In genomic region chr4:57442834-57443291, GRCh38 we compare ENCODE assay signal across 7 cellular contexts.
DNase-seq lines count a peak whose midpoint lies in the region; ATAC-seq and TF ChIP-seq lines count a peak whose summit lies in the region.

No MANE protein-coding gene starts in this region.

- H3K56ac ChIP-seq in mesendoderm (ENCODE audit: low read length) = no peak overlapping the region

- no peak overlapping the region for H4K5ac ChIP-seq in mesendoderm (ENCODE audit: low read length)

- H3K4me3 ChIP-seq in dorsolateral prefrontal cortex = no peak overlapping the region
- H3K4me3 ChIP-seq in mesendoderm (ENCODE audit: low read length) = no peak overlapping the region

- H3K27ac ChIP-seq in dorsolateral prefrontal cortex (peak overlapping the region in 1 of 59 donors; percentile 8), mesendoderm (ENCODE audit: low read depth, low read length) (no peak overlapping the region)

- H3K18ac ChIP-seq in mesendoderm (ENCODE audit: low read length) = no peak overlapping the region

- H2BK15ac ChIP-seq in mesendoderm (replicated peaks; ENCODE audit: low read depth) = no peak overlapping the region

- H2AK5ac ChIP-seq in mesendoderm (ENCODE audit: low read length) = no peak overlapping the region

- no peak overlapping the region for H3K23ac ChIP-seq in mesendoderm (ENCODE audit: low read length)

- H3K9ac ChIP-seq in mesendoderm (ENCODE audit: low read length) = no peak overlapping the region

- ATAC-seq in HG02678 (IDR thresholded peaks at IDR 0.05; ENCODE audit: unreplicated experiment) (peak; percentile 58), GM21529 (IDR thresholded peaks at IDR 0.05; ENCODE audit: unreplicated experiment) (no peak), HG03139 (IDR thresholded peaks at IDR 0.05; ENCODE audit: unreplicated experiment) (no peak)

- peak; percentile 19 for DNase-seq in G401 (ENCODE audit: low spot score)
- DNase-seq in NOMO-1 treated with dmso at 0.1 percent for 144 hours (lab: John Stamatoyannopoulos, UW; ENCODE audit: unreplicated experiment) = peak; percentile 11
- DNase-seq in dorsolateral prefrontal cortex = peak in 8 of 10 donors; percentile 11 to 67 (median 54)
- DNase-seq in mesendoderm = peak; percentile 80

- no peaks in the 10 kb centered on the region for H3K36me3 ChIP-seq in mesendoderm (ENCODE audit: control insufficient read depth, insufficient read depth, low read length)

- no CpG with 5 or more reads among the region's 4 CpGs for WGBS in mesendoderm (ENCODE audit: extremely low coverage, insufficient coverage, low lambda C conversion rate)

- H3K4me2 ChIP-seq in mesendoderm (ENCODE audit: low read length) = no peak overlapping the region

- H3K79me2 ChIP-seq in mesendoderm (ENCODE audit: control insufficient read depth, insufficient read depth, low read length) = no peaks in the 10 kb centered on the region

- H4K8ac ChIP-seq in mesendoderm (ENCODE audit: low read depth, low read length) = no peak overlapping the region

- peak in 55 of 56 donors; percentile 37 to 84 (median 70) for TF ChIP-seq CTCF in dorsolateral prefrontal cortex (IDR thresholded peaks at IDR 0.05 in 54 of 56, conservative IDR thresholded peaks at IDR 0.05 in 2 of 56; ENCODE audit: low read depth in 1 of 56, partially characterized antibody in 56 of 56)

- intact Hi-C loops in dorsolateral prefrontal cortex (cut with DNase I) = no loop called here

- no peaks in the 10 kb centered on the region for H3K27me3 ChIP-seq in dorsolateral prefrontal cortex
- no peaks in the 10 kb centered on the region for H3K27me3 ChIP-seq in mesendoderm (ENCODE audit: insufficient read depth, low read length, poor library complexity)

- no peaks in the 10 kb centered on the region for H3K79me1 ChIP-seq in mesendoderm (ENCODE audit: low read length)

- H2BK120ac ChIP-seq in mesendoderm (ENCODE audit: low read depth, low read length) = no peak overlapping the region

- no peak overlapping the region for H3K4ac ChIP-seq in mesendoderm (ENCODE audit: low read depth, low read length)

- in situ Hi-C loops in G401 (cut with HindIII; ENCODE audit: low sequenced_read_pairs) = no loop called here

- no peaks in the 10 kb centered on the region for H3K4me1 ChIP-seq in mesendoderm (ENCODE audit: control insufficient read depth, low read depth, low read length)

- no peak overlapping the region for H2BK5ac ChIP-seq in mesendoderm (ENCODE audit: low read length)

Comparison
In these comparisons a context has a peak if more than half of its experiments do, and no peak if none do; other contexts are left out.
1. DNase-seq: peak in every context shown above with its lines; median percentile 80 in mesendoderm; 54 in dorsolateral prefrontal cortex; 19 in G401; 11 in NOMO-1 treated with dmso at 0.1 percent for 144 hours.